ENCODE assay signal across 9 cellular contexts in the genomic region with DNA sequence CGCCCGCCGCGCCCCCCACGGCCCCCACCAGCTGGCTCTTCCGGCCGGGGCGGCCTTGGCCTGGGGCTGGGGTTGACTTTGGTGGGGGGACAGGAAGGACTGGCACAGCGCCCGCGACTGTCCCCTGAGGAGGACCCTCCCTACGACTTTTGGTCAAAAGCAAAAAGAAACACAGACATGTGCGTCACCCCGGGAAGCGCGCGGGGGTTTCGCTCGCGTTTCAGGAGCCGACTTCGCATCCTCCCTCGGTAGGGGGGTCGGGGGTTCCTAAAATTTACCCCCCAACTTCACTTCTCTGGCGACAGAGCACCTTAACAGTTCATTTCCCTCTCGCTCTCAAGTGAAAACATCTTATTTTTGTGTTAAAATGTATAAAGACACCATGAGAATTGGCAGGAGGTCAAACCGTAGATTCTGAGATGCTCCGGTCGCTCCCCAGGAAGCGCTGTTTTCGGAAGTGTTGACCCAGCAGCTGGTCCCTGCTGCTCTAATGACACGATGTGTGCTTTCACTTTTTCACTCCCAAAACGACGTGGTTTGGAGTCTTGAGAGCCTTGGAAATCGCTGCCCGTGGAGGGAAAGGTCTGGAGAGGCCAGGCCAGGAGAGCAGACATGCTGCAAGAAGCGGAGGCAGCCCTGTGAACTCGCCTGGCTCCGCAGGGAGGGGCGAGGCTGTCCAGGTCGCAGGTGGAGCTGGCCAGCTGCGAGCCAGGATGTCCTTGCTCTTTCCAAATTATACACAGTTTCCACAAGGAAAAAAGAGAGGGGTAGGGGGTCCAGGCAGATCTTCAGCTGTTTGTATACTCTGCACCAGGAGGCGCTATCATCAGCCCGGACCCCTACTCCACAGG.
DNase-seq lines count a peak whose midpoint lies in the region; ATAC-seq, FAIRE-seq and TF ChIP-seq lines count a peak whose summit lies in the region.
"Had no signal": no experiment of that assay in that cellular context is flagged by ENCODE, and none has a peak within 500 bp of the region (broad histone marks: within the 10 kb centered on the region; RNA-seq: fewer than 3 reads in every experiment).

No MANE protein-coding gene starts in this region.

- TSS peak; percentile 80 for BruUV-seq in Caco-2 (replicated peaks; lab: Mats Ljungman, UMichigan)
- TSS peak; percentile 87 for BruUV-seq in HepG2 (replicated peaks; lab: Mats Ljungman, UMichigan)

- H2AFZ ChIP-seq in HepG2 (ENCODE audit: low read length) = peak overlapping the region; percentile 78

- WGBS in HepG2 (ENCODE audit: low lambda C conversion rate) = 3% methylated on average over 23 of the region's 44 CpGs

- peak; percentile 48 for ATAC-seq in HG03103 (IDR thresholded peaks at IDR 0.05; ENCODE audit: low read depth, unreplicated experiment)
- ATAC-seq in HepG2 = peak; percentile 42
- no peak for ATAC-seq in GM19324 (IDR thresholded peaks at IDR 0.05; ENCODE audit: low FRiP score, unreplicated experiment)

- in situ Hi-C loops in HepG2 (cut with HindIII; ENCODE audit: extremely low pct_ligation_motif_present, low pct_unique_long_range_greater_than_20kb) = loop anchor here (10.0 to 25.0 kb wide), 2 partner anchors 127 to 356 kb away; no protein-coding TSS in a partner anchor

- peaks cover 2% of the 10 kb centered on the region for H3K79me2 ChIP-seq in HepG2 (ENCODE audit: insufficient read depth, low read length)

- peak overlapping the region; percentile 78 for H3K9ac ChIP-seq in HepG2 (ENCODE audit: insufficient read depth, low read depth, low read length)

- peak in 1 of 2 experiments; percentile 55 for TF ChIP-seq CTCF in Caco-2 (IDR thresholded peaks at IDR 0.05; ENCODE audit: insufficient read depth in 1 of 2, low read depth in 1 of 2, low read length in 1 of 2, severe bottlenecking in 1 of 2, unreplicated experiment in 1 of 2)
- TF ChIP-seq CTCF in VCaP (conservative IDR thresholded peaks at IDR 0.05) = peak; percentile 29
- peak; percentile 58 for TF ChIP-seq CTCF in HepG2 (CRISPR knock-in tag; IDR thresholded peaks at IDR 0.05)

- H3K27me3 ChIP-seq in Caco-2 (replicated peaks; ENCODE audit: control insufficient read depth, insufficient read depth, low read length) (no peaks in the 10 kb centered on the region), HepG2 (ENCODE audit: control insufficient read depth in 1 of 2, insufficient read depth in 2 of 2, low read length in 2 of 2) (no peaks in the 10 kb centered on the region)

- peaks cover 2% of the 10 kb centered on the region for H3K9me3 Mint-ChIP-seq in Caco-2 (ENCODE audit: unreplicated experiment)
- peaks cover 10% of the 10 kb centered on the region for H3K9me3 Mint-ChIP-seq in dendritic cell treated with granulocyte-macrophage colony-stimulating factor and Interleukin-4, amounts not matched to agents 40 ng/mL and 50 ng/mL, for 4 days

- H3K27me3 Mint-ChIP-seq in Caco-2 (ENCODE audit: insufficient read depth, unreplicated experiment) = no peaks in the 10 kb centered on the region
- H3K27me3 Mint-ChIP-seq in dendritic cell treated with granulocyte-macrophage colony-stimulating factor and Interleukin-4, amounts not matched to agents 40 ng/mL and 50 ng/mL, for 4 days = no peaks in the 10 kb centered on the region

- TF ChIP-seq RAD21 in HepG2 (CRISPR knock-in tag; IDR thresholded peaks at IDR 0.05) = no peak

- peak overlapping the region; percentile 69 for H3K4me3 Mint-ChIP-seq in Caco-2 (ENCODE audit: unreplicated experiment)
- H3K4me3 Mint-ChIP-seq in dendritic cell treated with granulocyte-macrophage colony-stimulating factor and Interleukin-4, amounts not matched to agents 40 ng/mL and 50 ng/mL, for 4 days = peak overlapping the region; percentile 77

- no peaks in the 10 kb centered on the region for H4K20me1 ChIP-seq in HepG2 (ENCODE audit: insufficient read depth, low read length)

- FAIRE-seq in HepG2 (lab: Jason Lieb, UNC) = no peak
- FAIRE-seq: TTC549 had no signal

- H3K4me3 ChIP-seq in Caco-2 (ENCODE audit: low read depth, low read length) (peak overlapping the region; percentile 56), HepG2 (replicated peaks in 1 of 3; ENCODE audit: insufficient read depth in 1 of 3, low read depth in 2 of 3, low read length in 3 of 3) (peak overlapping the region; percentile 53 to 73 (median 61))

- TF ChIP-seq EP300 in HepG2 (IDR thresholded peaks at IDR 0.05; ENCODE audit: low read depth in 2 of 2, low read length in 2 of 2) = peak in 1 of 2 experiments; percentile 60; a peak in 2 of 4 replicates
- no peak; the same call in 1 of the 2 replicates for TF ChIP-seq EP300 in HepG2 (CRISPR knock-in tag; IDR thresholded peaks at IDR 0.05; ENCODE audit: borderline replicate concordance)

- intact Hi-C loops in Caco-2 (cut with micrococcal nuclease; ENCODE audit: unreplicated experiment) (loop anchor here (1.0 to 10.0 kb wide), 7 partner anchors 25 to 336 kb away; a partner anchor contains a TSS), HepG2 (cut with micrococcal nuclease; ENCODE audit: unreplicated experiment) (loop anchor here (2.0 to 10.0 kb wide), 5 partner anchors 41 to 356 kb away; a partner anchor contains a TSS)
- intact Hi-C loops in dendritic cell treated with granulocyte-macrophage colony-stimulating factor and Interleukin-4, amounts not matched to agents 40 ng/mL and 50 ng/mL, for 4 days (cut with micrococcal nuclease) = loop anchor here (5.0 to 10.0 kb wide), 4 partner anchors 64 to 336 kb away; a partner anchor contains a TSS

- H3K27ac ChIP-seq in VCaP (peak overlapping the region; percentile 45; the same call in 1 of the 2 replicates), HepG2 (ENCODE audit: extremely low read length, insufficient read depth, low read length) (peak overlapping the region; percentile 96)

- POLR2A ChIA-PET in Caco-2 (lab: Charles Lee) (interaction anchor here (0.5 to 1.7 kb wide), 6 partner anchors 34 to 333 kb away, joined by 3 to 8 read pairs (median 3); no protein-coding TSS in a partner anchor), HepG2 (lab: Yijun Ruan, JAX) (interaction anchor here (0.6 to 2.4 kb wide), 26 partner anchors 7 to 356 kb away, joined by 3 to 19 read pairs (median 5); no protein-coding TSS in a partner anchor)

- TF ChIP-seq POLR2A in HepG2 (IDR thresholded peaks at IDR 0.05; ENCODE audit: insufficient read depth in 1 of 2, low read depth in 2 of 2, low read length in 2 of 2) = peak in 1 of 2 experiments; percentile 1; a peak in 2 of 4 replicates

- H3K27ac Mint-ChIP-seq in Caco-2 (ENCODE audit: unreplicated experiment) = peak overlapping the region; percentile 71
- H3K27ac Mint-ChIP-seq in dendritic cell treated with granulocyte-macrophage colony-stimulating factor and Interleukin-4, amounts not matched to agents 40 ng/mL and 50 ng/mL, for 4 days = peak overlapping the region; percentile 98

- H3K36me3 Mint-ChIP-seq in Caco-2 (ENCODE audit: insufficient read depth, unreplicated experiment) = peaks cover 6% of the 10 kb centered on the region
- no peaks in the 10 kb centered on the region for H3K36me3 Mint-ChIP-seq in dendritic cell treated with granulocyte-macrophage colony-stimulating factor and Interleukin-4, amounts not matched to agents 40 ng/mL and 50 ng/mL, for 4 days (ENCODE audit: low read depth)

- DNase-seq in Caco-2 = peak; percentile 62 to 66
- peak; percentile 35 for DNase-seq in HepG2 (ENCODE audit: low spot score)
- DNase-seq in stimulated activated CD4-positive, alpha-beta T cell treated with anti-CD3 and anti-CD28 coated beads, TNF-alpha, amount 100 ng/mL, for 1 hour (ENCODE audit: low read depth in 3 of 3, low spot score in 1 of 3) = peak in 2 of 3 donors; percentile 10 to 22
- DNase-seq in amniotic stem cell (lab: John Stamatoyannopoulos, UW) = no peak

- peaks cover under 1% of the 10 kb centered on the region for H3K9me3 ChIP-seq in Caco-2
- no peaks in the 10 kb centered on the region for H3K9me3 ChIP-seq in HepG2 (ENCODE audit: low read length)

- CTCF ChIA-PET in Caco-2 (lab: Charles Lee) = interaction anchor here (3.1 kb wide), 1 partner anchor 211 kb away, joined by 12 read pairs; no protein-coding TSS in a partner anchor
- CTCF ChIA-PET in HepG2 (lab: Yijun Ruan, JAX; ENCODE audit: low intra/inter-chr PET ratio, low total read pairs) = interaction anchor here (1.4 kb wide), 1 partner anchor 357 kb away, joined by 3 read pairs; no protein-coding TSS in a partner anchor

- peak overlapping the region; percentile 79 for H3K4me2 ChIP-seq in HepG2 (ENCODE audit: low read depth, low read length)

- H3K36me3 ChIP-seq in Caco-2 (ENCODE audit: control insufficient read depth, insufficient read depth, low read length) (no peaks in the 10 kb centered on the region), HepG2 (replicated peaks in 1 of 2; ENCODE audit: control insufficient read depth in 1 of 2, insufficient read depth in 2 of 2, low read length in 2 of 2) (no peaks in the 10 kb centered on the region)

- H3K4me1 Mint-ChIP-seq in Caco-2 (ENCODE audit: low read depth, unreplicated experiment) = peaks cover 27% of the 10 kb centered on the region
- H3K4me1 Mint-ChIP-seq in dendritic cell treated with granulocyte-macrophage colony-stimulating factor and Interleukin-4, amounts not matched to agents 40 ng/mL and 50 ng/mL, for 4 days (ENCODE audit: low read depth) = peaks cover 76% of the 10 kb centered on the region

- peaks cover 43% of the 10 kb centered on the region for H3K4me1 ChIP-seq in Caco-2
- peaks cover 66% of the 10 kb centered on the region for H3K4me1 ChIP-seq in HepG2 (ENCODE audit: insufficient read depth, low read length)

TF ChIP-seq in HepG2, 621 proteins besides CTCF, POLR2A, EP300 and RAD21 (continues in another document):
- no peak for TF ChIP-seq KAT2B (IDR thresholded peaks at IDR 0.05; ENCODE audit: borderline replicate concordance, low read depth, low read length)
- TF ChIP-seq MED1 (CRISPR knock-in tag; IDR thresholded peaks at IDR 0.05) = peak; percentile 78
- peak; percentile 38 for TF ChIP-seq SALL1 (CRISPR knock-in tag; IDR thresholded peaks at IDR 0.05)
- TF ChIP-seq GABPB1 (CRISPR knock-in tag; IDR thresholded peaks at IDR 0.05) = peak; percentile 40; the same call in 1 of the 2 replicates
- TF ChIP-seq, protein P1, sequence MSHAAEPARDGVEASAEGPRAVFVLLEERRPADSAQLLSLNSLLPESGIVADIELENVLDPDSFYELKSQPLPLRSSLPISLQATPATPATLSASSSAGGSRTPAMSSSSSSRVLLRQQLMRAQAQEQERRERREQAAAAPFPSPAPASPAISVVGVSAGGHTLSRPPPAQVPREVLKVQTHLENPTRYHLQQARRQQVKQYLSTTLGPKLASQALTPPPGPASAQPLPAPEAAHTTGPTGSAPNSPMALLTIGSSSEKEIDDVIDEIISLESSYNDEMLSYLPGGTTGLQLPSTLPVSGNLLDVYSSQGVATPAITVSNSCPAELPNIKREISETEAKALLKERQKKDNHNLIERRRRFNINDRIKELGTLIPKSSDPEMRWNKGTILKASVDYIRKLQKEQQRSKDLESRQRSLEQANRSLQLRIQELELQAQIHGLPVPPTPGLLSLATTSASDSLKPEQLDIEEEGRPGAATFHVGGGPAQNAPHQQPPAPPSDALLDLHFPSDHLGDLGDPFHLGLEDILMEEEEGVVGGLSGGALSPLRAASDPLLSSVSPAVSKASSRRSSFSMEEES (CRISPR knock-in tag; IDR thresholded peaks at IDR 0.05) = no peak
